ENCODE assay signal across 1 cellular context in genomic region chr12:51401020-51401419, GRCh38.
TF ChIP-seq lines count a peak whose summit lies in the region.

No MANE protein-coding gene starts in this region.

TF ChIP-seq in IMR-90, 13 proteins besides CTCF, POLR2A, EP300 and RAD21:
- TF ChIP-seq MXI1 (IDR thresholded peaks at IDR 0.05; ENCODE audit: borderline replicate concordance, low read depth, low read length), result no peak
